In the genomic region with DNA sequence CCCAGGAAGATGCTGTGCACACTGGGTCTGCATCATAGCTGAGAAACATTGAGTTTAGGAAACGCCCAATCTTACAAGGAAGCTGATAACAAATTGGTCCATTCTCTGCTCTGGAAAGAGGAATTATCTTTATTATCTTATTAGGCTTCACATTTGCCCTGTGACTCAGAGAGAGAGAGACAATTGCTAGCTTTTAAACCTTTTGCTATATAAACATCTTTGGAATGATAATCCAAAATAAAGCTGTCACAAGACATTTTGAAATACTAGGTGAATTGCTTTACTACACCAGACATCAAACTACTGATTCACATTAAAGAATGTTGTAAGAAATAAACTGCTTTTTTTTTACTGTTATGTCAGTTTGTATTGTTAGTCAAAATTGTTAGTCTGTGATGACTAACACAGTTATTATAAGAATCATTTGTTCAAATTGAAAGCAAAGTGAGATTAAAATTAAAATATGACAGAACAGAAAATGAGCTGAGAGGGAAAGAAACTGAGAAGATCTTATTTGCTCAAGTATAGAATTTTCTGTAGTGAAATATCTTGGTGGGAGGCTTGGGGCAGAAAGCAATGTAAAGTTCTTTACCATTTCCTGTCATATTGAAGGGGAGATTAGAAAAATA, we compare ENCODE assay signal across 1 cellular context.
TF ChIP-seq lines count a peak whose summit lies in the region.

No MANE protein-coding gene starts in this region.

TF ChIP-seq in GM12878, 131 proteins besides CTCF, POLR2A, EP300 and RAD21 (continued from another document):
- TF ChIP-seq SUPT20H (IDR thresholded peaks at IDR 0.05; ENCODE audit: borderline replicate concordance, control insufficient read depth, low read depth, low read length): no peak
- no peak for TF ChIP-seq SPI1 (IDR thresholded peaks at IDR 0.05; ENCODE audit: borderline replicate concordance, insufficient read depth, low read depth, low read length)
- peak; percentile 89 for TF ChIP-seq JUNB (IDR thresholded peaks at IDR 0.05)
- no peak for TF ChIP-seq SRF (IDR thresholded peaks at IDR 0.05; ENCODE audit: low read depth in 2 of 2, low read length in 2 of 2)
- TF ChIP-seq, protein P1, sequence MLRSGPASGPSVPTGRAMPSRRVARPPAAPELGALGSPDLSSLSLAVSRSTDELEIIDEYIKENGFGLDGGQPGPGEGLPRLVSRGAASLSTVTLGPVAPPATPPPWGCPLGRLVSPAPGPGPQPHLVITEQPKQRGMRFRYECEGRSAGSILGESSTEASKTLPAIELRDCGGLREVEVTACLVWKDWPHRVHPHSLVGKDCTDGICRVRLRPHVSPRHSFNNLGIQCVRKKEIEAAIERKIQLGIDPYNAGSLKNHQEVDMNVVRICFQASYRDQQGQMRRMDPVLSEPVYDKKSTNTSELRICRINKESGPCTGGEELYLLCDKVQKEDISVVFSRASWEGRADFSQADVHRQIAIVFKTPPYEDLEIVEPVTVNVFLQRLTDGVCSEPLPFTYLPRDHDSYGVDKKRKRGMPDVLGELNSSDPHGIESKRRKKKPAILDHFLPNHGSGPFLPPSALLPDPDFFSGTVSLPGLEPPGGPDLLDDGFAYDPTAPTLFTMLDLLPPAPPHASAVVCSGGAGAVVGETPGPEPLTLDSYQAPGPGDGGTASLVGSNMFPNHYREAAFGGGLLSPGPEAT (IDR thresholded peaks at IDR 0.05; ENCODE audit: low read depth): no peak
- TF ChIP-seq, protein P2, sequence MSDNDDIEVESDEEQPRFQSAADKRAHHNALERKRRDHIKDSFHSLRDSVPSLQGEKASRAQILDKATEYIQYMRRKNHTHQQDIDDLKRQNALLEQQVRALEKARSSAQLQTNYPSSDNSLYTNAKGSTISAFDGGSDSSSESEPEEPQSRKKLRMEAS (IDR thresholded peaks at IDR 0.05; ENCODE audit: low read depth, low read length): no peak
- TF ChIP-seq, protein P3, sequence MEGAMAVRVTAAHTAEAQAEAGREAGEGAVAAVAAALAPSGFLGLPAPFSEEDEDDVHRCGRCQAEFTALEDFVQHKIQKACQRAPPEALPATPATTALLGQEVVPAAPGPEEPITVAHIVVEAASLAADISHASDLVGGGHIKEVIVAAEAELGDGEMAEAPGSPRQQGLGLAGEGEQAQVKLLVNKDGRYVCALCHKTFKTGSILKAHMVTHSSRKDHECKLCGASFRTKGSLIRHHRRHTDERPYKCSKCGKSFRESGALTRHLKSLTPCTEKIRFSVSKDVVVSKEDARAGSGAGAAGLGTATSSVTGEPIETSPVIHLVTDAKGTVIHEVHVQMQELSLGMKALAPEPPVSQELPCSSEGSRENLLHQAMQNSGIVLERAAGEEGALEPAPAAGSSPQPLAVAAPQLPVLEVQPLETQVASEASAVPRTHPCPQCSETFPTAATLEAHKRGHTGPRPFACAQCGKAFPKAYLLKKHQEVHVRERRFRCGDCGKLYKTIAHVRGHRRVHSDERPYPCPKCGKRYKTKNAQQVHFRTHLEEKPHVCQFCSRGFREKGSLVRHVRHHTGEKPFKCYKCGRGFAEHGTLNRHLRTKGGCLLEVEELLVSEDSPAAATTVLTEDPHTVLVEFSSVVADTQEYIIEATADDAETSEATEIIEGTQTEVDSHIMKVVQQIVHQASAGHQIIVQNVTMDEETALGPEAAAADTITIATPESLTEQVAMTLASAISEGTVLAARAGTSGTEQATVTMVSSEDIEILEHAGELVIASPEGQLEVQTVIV (IDR thresholded peaks at IDR 0.05; ENCODE audit: borderline replicate concordance, partially characterized antibody): no peak
- TF ChIP-seq, protein P4, sequence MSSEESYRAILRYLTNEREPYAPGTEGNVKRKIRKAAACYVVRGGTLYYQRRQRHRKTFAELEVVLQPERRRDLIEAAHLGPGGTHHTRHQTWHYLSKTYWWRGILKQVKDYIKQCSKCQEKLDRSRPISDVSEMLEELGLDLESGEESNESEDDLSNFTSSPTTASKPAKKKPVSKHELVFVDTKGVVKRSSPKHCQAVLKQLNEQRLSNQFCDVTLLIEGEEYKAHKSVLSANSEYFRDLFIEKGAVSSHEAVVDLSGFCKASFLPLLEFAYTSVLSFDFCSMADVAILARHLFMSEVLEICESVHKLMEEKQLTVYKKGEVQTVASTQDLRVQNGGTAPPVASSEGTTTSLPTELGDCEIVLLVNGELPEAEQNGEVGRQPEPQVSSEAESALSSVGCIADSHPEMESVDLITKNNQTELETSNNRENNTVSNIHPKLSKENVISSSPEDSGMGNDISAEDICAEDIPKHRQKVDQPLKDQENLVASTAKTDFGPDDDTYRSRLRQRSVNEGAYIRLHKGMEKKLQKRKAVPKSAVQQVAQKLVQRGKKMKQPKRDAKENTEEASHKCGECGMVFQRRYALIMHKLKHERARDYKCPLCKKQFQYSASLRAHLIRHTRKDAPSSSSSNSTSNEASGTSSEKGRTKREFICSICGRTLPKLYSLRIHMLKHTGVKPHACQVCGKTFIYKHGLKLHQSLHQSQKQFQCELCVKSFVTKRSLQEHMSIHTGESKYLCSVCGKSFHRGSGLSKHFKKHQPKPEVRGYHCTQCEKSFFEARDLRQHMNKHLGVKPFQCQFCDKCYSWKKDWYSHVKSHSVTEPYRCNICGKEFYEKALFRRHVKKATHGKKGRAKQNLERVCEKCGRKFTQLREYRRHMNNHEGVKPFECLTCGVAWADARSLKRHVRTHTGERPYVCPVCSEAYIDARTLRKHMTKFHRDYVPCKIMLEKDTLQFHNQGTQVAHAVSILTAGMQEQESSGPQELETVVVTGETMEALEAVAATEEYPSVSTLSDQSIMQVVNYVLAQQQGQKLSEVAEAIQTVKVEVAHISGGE (CRISPR knock-in tag; IDR thresholded peaks at IDR 0.05): no peak
- no peak for TF ChIP-seq NFYA (IDR thresholded peaks at IDR 0.05; ENCODE audit: borderline replicate concordance, low read depth, low read length)
- 0 out of 2 replicates have a peak, but pooled peaks have one; percentile 39 for TF ChIP-seq GABPA (IDR thresholded peaks at IDR 0.05; ENCODE audit: low read depth)
- TF ChIP-seq, protein P5, sequence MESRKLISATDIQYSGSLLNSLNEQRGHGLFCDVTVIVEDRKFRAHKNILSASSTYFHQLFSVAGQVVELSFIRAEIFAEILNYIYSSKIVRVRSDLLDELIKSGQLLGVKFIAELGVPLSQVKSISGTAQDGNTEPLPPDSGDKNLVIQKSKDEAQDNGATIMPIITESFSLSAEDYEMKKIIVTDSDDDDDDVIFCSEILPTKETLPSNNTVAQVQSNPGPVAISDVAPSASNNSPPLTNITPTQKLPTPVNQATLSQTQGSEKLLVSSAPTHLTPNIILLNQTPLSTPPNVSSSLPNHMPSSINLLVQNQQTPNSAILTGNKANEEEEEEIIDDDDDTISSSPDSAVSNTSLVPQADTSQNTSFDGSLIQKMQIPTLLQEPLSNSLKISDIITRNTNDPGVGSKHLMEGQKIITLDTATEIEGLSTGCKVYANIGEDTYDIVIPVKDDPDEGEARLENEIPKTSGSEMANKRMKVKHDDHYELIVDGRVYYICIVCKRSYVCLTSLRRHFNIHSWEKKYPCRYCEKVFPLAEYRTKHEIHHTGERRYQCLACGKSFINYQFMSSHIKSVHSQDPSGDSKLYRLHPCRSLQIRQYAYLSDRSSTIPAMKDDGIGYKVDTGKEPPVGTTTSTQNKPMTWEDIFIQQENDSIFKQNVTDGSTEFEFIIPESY (IDR thresholded peaks at IDR 0.05): no peak
- TF ChIP-seq, protein P6, sequence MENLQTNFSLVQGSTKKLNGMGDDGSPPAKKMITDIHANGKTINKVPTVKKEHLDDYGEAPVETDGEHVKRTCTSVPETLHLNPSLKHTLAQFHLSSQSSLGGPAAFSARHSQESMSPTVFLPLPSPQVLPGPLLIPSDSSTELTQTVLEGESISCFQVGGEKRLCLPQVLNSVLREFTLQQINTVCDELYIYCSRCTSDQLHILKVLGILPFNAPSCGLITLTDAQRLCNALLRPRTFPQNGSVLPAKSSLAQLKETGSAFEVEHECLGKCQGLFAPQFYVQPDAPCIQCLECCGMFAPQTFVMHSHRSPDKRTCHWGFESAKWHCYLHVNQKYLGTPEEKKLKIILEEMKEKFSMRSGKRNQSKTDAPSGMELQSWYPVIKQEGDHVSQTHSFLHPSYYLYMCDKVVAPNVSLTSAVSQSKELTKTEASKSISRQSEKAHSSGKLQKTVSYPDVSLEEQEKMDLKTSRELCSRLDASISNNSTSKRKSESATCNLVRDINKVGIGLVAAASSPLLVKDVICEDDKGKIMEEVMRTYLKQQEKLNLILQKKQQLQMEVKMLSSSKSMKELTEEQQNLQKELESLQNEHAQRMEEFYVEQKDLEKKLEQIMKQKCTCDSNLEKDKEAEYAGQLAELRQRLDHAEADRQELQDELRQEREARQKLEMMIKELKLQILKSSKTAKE (IDR thresholded peaks at IDR 0.05; ENCODE audit: low read depth, poor library complexity, severe bottlenecking): no peak
- TF ChIP-seq, protein P7, sequence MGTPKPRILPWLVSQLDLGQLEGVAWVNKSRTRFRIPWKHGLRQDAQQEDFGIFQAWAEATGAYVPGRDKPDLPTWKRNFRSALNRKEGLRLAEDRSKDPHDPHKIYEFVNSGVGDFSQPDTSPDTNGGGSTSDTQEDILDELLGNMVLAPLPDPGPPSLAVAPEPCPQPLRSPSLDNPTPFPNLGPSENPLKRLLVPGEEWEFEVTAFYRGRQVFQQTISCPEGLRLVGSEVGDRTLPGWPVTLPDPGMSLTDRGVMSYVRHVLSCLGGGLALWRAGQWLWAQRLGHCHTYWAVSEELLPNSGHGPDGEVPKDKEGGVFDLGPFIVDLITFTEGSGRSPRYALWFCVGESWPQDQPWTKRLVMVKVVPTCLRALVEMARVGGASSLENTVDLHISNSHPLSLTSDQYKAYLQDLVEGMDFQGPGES (IDR thresholded peaks at IDR 0.05): no peak
- TF ChIP-seq FOXM1 (IDR thresholded peaks at IDR 0.05; ENCODE audit: low read depth, low read length): peak; percentile 63; the same call in 1 of the 2 replicates
- TF ChIP-seq PML (IDR thresholded peaks at IDR 0.05; ENCODE audit: low read length): no peak
- TF ChIP-seq, protein P8, sequence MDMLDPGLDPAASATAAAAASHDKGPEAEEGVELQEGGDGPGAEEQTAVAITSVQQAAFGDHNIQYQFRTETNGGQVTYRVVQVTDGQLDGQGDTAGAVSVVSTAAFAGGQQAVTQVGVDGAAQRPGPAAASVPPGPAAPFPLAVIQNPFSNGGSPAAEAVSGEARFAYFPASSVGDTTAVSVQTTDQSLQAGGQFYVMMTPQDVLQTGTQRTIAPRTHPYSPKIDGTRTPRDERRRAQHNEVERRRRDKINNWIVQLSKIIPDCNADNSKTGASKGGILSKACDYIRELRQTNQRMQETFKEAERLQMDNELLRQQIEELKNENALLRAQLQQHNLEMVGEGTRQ (IDR thresholded peaks at IDR 0.05; ENCODE audit: borderline replicate concordance, low read depth, low read length): no peak
- TF ChIP-seq IKZF1 (conservative IDR thresholded peaks at IDR 0.05): no peak
- TF ChIP-seq BHLHE40 (IDR thresholded peaks at IDR 0.05; ENCODE audit: borderline replicate concordance in 1 of 2, low read depth in 2 of 2, low read length in 1 of 2): no peak
- TF ChIP-seq MXI1 (IDR thresholded peaks at IDR 0.05; ENCODE audit: low read depth, low read length): no peak
- no peak for TF ChIP-seq ZSCAN29 (IDR thresholded peaks at IDR 0.05)
- TF ChIP-seq NFIC (IDR thresholded peaks at IDR 0.05; ENCODE audit: low read depth, low read length): peak; percentile 71; the same call in 1 of the 2 replicates
- TF ChIP-seq KDM1A (IDR thresholded peaks at IDR 0.05; ENCODE audit: borderline replicate concordance): no peak
- TF ChIP-seq SMARCA5 (IDR thresholded peaks at IDR 0.05): no peak
- TF ChIP-seq FOS (IDR thresholded peaks at IDR 0.05; ENCODE audit: borderline replicate concordance, extremely low read depth, insufficient read length): no peak
- no peak for TF ChIP-seq NRF1 (conservative IDR thresholded peaks at IDR 0.05; ENCODE audit: low read depth, low read length)
- no peak for TF ChIP-seq SMAD1 (IDR thresholded peaks at IDR 0.05; ENCODE audit: low read depth, partially characterized antibody)
- no peak for TF ChIP-seq RCOR1 (conservative IDR thresholded peaks at IDR 0.05; ENCODE audit: low read depth, low read length)
- no peak for TF ChIP-seq HDAC6 (IDR thresholded peaks at IDR 0.05; ENCODE audit: unreplicated experiment)
- no peak for TF ChIP-seq YY1 (IDR thresholded peaks at IDR 0.05; ENCODE audit: low read depth, low read length)
- 0 out of 2 replicates have a peak, but pooled peaks have one; percentile 40 for TF ChIP-seq CREM (IDR thresholded peaks at IDR 0.05; ENCODE audit: low read depth)
- TF ChIP-seq, protein P9, sequence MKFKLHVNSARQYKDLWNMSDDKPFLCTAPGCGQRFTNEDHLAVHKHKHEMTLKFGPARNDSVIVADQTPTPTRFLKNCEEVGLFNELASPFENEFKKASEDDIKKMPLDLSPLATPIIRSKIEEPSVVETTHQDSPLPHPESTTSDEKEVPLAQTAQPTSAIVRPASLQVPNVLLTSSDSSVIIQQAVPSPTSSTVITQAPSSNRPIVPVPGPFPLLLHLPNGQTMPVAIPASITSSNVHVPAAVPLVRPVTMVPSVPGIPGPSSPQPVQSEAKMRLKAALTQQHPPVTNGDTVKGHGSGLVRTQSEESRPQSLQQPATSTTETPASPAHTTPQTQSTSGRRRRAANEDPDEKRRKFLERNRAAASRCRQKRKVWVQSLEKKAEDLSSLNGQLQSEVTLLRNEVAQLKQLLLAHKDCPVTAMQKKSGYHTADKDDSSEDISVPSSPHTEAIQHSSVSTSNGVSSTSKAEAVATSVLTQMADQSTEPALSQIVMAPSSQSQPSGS (IDR thresholded peaks at IDR 0.05; ENCODE audit: low read length): peak; percentile 43; the same call in 1 of the 2 replicates
- TF ChIP-seq, protein P10, sequence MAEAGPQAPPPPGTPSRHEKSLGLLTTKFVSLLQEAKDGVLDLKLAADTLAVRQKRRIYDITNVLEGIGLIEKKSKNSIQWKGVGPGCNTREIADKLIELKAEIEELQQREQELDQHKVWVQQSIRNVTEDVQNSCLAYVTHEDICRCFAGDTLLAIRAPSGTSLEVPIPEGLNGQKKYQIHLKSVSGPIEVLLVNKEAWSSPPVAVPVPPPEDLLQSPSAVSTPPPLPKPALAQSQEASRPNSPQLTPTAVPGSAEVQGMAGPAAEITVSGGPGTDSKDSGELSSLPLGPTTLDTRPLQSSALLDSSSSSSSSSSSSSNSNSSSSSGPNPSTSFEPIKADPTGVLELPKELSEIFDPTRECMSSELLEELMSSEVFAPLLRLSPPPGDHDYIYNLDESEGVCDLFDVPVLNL (IDR thresholded peaks at IDR 0.05; ENCODE audit: low read depth, low read length): no peak
- TF ChIP-seq, protein P11, sequence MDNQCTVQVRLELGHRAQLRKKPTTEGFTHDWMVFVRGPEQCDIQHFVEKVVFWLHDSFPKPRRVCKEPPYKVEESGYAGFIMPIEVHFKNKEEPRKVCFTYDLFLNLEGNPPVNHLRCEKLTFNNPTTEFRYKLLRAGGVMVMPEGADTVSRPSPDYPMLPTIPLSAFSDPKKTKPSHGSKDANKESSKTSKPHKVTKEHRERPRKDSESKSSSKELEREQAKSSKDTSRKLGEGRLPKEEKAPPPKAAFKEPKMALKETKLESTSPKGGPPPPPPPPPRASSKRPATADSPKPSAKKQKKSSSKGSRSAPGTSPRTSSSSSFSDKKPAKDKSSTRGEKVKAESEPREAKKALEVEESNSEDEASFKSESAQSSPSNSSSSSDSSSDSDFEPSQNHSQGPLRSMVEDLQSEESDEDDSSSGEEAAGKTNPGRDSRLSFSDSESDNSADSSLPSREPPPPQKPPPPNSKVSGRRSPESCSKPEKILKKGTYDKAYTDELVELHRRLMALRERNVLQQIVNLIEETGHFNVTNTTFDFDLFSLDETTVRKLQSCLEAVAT (IDR thresholded peaks at IDR 0.05): no peak
